9 cellular contexts compared by ENCODE assay signal in the genomic region with DNA sequence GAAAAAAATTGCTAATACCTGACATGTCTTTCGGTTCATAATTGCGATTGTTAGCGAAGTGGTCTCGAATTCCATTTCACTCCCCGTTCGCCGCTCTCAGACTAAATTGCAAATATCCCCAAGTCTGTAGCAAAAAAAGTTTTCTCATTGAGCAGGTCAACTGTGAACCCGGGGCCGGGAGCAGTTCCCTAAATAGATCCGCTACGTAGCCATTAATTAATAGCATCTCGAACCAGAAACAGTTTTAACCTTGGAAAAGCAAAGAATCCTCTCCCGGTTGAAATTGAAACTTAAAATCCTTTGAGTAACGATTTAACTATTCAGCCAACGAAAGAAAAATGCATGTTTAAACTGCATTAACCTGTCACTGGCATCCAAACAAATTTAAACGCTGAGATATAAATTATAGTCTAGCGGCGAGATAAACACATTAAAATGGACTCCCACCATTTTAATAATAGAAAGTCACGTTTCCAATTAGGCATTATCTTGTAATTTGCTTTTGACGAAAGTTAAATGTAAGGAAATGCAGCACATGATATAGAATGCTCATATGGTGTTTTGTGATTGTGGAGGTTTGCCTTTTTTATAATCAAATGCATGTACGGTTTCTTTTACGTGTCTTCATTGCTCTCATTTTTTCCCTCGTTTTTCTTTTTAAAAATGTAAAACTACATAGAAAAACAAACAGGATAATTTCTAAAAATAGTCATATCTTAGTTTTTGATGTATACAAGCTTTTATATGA. TPM values are rescaled to one million over a fixed set of nuclear protein-coding genes. Genes with fewer than 3 reads are reported as not detected.
DNase-seq lines count a peak whose midpoint lies in the region; TF ChIP-seq lines count a peak whose summit lies in the region.
"Had no signal": no experiment of that assay in that cellular context is flagged by ENCODE, and none has a peak within 500 bp of the region (broad histone marks: within the 10 kb centered on the region; RNA-seq: fewer than 3 reads in every experiment).

No MANE protein-coding gene starts in this region.

- intact Hi-C loops in esophagus squamous epithelium (cut with DNase I) = no loop called here

- 6 to 8% methylated on average over 22 to 23 of the region's 23 CpGs for WGBS in esophagus squamous epithelium, 2 donors

- no peak overlapping the region for H3K27ac ChIP-seq in esophagus squamous epithelium

- TF ChIP-seq POLR2A in esophagus squamous epithelium (IDR thresholded peaks at IDR 0.05) = no peak

- H3K4me1 ChIP-seq in esophagus squamous epithelium = peaks cover 3 to 15% (median 5%) of the 10 kb centered on the region in 3 donors

- H3K9me3 Mint-ChIP-seq in T-helper 1 cell treated with Interleukin-12 subunit alpha and Interleukin-12 subunit beta and Interleukin-4 antibody, amounts not matched to agents 30 μg/mL and 1 μg/mL, for 36 hours = peaks cover 9% of the 10 kb centered on the region

- no peaks in the 10 kb centered on the region for H3K36me3 ChIP-seq in esophagus squamous epithelium

- H3K9me3 ChIP-seq in esophagus squamous epithelium = peaks cover 8 to 36% (median 15%) of the 10 kb centered on the region in 3 donors

- H3K4me1 Mint-ChIP-seq in T-helper 1 cell treated with Interleukin-12 subunit alpha and Interleukin-12 subunit beta and Interleukin-4 antibody, amounts not matched to agents 30 μg/mL and 1 μg/mL, for 36 hours (ENCODE audit: low read depth) = peaks cover 10% of the 10 kb centered on the region

- H3K4me3 ChIP-seq in esophagus squamous epithelium = peak overlapping the region; percentile 45 to 70 (median 50)

- peaks cover 0 to 100% (median 39%) of the 10 kb centered on the region in 4 donors for H3K27me3 ChIP-seq in esophagus squamous epithelium

- peak overlapping the region; percentile 39 for H3K27ac Mint-ChIP-seq in T-helper 1 cell treated with Interleukin-12 subunit alpha and Interleukin-12 subunit beta and Interleukin-4 antibody, amounts not matched to agents 30 μg/mL and 1 μg/mL, for 36 hours

- peak overlapping the region; percentile 80 for H3K4me3 Mint-ChIP-seq in T-helper 1 cell treated with Interleukin-12 subunit alpha and Interleukin-12 subunit beta and Interleukin-4 antibody, amounts not matched to agents 30 μg/mL and 1 μg/mL, for 36 hours

- no peak for TF ChIP-seq CTCF in esophagus squamous epithelium (IDR thresholded peaks at IDR 0.05)

- no peaks in the 10 kb centered on the region for H3K36me3 Mint-ChIP-seq in T-helper 1 cell treated with Interleukin-12 subunit alpha and Interleukin-12 subunit beta and Interleukin-4 antibody, amounts not matched to agents 30 μg/mL and 1 μg/mL, for 36 hours (ENCODE audit: low read depth)

- no peak for DNase-seq in T-helper 1 cell
- peak; percentile 35 for DNase-seq in OCI-M1 (lab: John Stamatoyannopoulos, UW)
- no peak for DNase-seq in esophagus squamous epithelium (lab: John Stamatoyannopoulos, UW)
- peak; percentile 72 for DNase-seq in retina
- DNase-seq in HCEC 1CT = no peak
- no peak for DNase-seq in stimulated activated CD8-positive, alpha-beta memory T cell treated with anti-CD3 and anti-CD28 coated beads, Interleukin-4, amount 100 ng/mL, for 48 hours
- no peak for DNase-seq in activated CD4-positive, CD25-positive, alpha-beta regulatory T cell treated with anti-CD3 and anti-CD28 coated beads, Interleukin-2, amount 50 U/mL, for 72 hours

- peaks cover 73% of the 10 kb centered on the region for H3K27me3 Mint-ChIP-seq in T-helper 1 cell treated with Interleukin-12 subunit alpha and Interleukin-12 subunit beta and Interleukin-4 antibody, amounts not matched to agents 30 μg/mL and 1 μg/mL, for 36 hours (ENCODE audit: low read depth)

RNA-seq across cellular contexts. Expression of a gene that starts 0.7 kb away (rescaled TPM):
- total RNA-seq in esophagus squamous epithelium = under 1 TPM in 2 of 4 donors, not detected in 2; under 0.01 to 0.13 TPM
- total RNA-seq: dermis microvascular lymphatic vessel endothelial cell had no signal

RNA-seq across cellular contexts. Expression of a gene that starts 48.4 kb away (rescaled TPM):
- total RNA-seq in esophagus squamous epithelium = not detected
- total RNA-seq: dermis microvascular lymphatic vessel endothelial cell had no signal

Comparison
In these comparisons a context has a peak if more than half of its experiments do, and no peak if none do; other contexts are left out.
1. DNase-seq: peak in OCI-M1 (single experiment) and retina (single experiment); none in T-helper 1 cell (0 of 5), esophagus squamous epithelium (single experiment), HCEC 1CT (single experiment), stimulated activated CD8-positive, alpha-beta memory T cell treated with anti-CD3 and anti-CD28 coated beads, Interleukin-4, amount 100 ng/mL, for 48 hours (single experiment) and activated CD4-positive, CD25-positive, alpha-beta regulatory T cell treated with anti-CD3 and anti-CD28 coated beads, Interleukin-2, amount 50 U/mL, for 72 hours (single experiment).